In the genomic region with DNA sequence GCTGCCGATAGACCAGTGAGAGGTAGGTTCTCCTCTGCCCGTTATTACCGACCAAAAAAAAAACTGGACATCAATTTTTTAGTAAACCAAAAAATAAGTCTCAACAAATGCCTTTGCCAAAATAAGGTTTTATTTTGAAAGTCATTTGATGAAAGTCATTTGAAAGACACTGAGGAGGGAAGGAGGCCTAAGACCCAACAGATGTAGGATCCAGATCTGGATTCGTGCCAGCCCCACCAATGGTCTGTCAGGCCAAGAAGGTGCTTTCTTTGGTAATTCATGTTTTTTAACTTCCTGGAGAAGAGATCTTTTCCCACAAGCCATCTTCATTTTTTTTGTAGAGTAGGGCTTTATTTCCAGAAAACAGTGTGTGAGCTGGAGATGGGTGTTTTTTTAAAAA, we compare ENCODE assay signal across 1 cellular context.
TF ChIP-seq lines count a peak whose summit lies in the region.

No MANE protein-coding gene starts in this region.

TF ChIP-seq in endothelial cell of umbilical vein, 7 proteins besides CTCF, POLR2A, EP300 and RAD21:
- no peak for TF ChIP-seq POLR2AphosphoS5 (IDR thresholded peaks at IDR 0.05; ENCODE audit: insufficient read depth, low read depth, low read length)
- TF ChIP-seq, protein P1, sequence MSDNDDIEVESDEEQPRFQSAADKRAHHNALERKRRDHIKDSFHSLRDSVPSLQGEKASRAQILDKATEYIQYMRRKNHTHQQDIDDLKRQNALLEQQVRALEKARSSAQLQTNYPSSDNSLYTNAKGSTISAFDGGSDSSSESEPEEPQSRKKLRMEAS (IDR thresholded peaks at IDR 0.05; ENCODE audit: insufficient read depth, insufficient read length) = no peak
- TF ChIP-seq GATA2 (IDR thresholded peaks at IDR 0.05; ENCODE audit: insufficient read depth, insufficient read length, low read depth, low read length) = no peak
- no peak for TF ChIP-seq FOS (IDR thresholded peaks at IDR 0.05; ENCODE audit: borderline replicate concordance, insufficient read depth, low read length)
- TF ChIP-seq MYC (IDR thresholded peaks at IDR 0.05; ENCODE audit: low read depth, low read length) = no peak
- no peak for TF ChIP-seq JUN (IDR thresholded peaks at IDR 0.05; ENCODE audit: borderline replicate concordance, insufficient read depth, insufficient read length, low read depth)
- no peak for TF ChIP-seq EZH2 (IDR thresholded peaks at IDR 0.05; ENCODE audit: borderline replicate concordance, low read depth, low read length, severe bottlenecking)
